In the genomic region with DNA sequence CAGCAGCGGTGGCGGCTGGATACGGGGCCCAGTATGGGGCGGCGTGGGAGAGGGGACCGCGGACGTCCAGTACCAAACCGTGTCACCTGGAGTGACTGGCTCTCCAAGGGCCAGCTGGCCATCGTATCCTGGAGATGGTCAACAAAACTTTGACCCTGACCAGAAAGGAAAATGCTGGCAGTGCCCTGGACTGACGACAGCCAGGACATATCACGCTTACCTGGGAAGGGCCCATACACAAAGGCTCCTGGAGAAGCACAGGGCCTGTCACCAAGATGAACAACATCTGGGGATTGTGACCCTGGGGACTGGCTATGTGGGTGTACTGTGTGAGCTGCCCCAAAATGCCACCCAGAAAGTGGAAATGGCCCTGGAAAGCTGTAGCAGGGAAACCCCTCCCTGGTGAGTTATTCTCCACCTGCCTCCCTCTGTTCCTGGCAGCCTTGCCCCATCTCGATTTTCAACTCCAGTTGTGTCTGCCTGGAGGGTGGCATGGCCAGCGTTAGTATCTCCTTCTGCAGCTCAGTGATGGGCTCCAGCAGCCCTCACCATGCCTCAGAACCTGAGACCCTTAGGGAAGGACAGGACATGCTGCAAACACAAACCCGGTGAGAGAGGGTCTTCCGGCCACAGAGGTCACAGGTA, we compare ENCODE assay signal across 8 cellular contexts.
DNase-seq lines count a peak whose midpoint lies in the region; ATAC-seq, FAIRE-seq and TF ChIP-seq lines count a peak whose summit lies in the region.
"Not testable (repeated sequence)": the region's sequence is repeated elsewhere in the genome, so short reads cannot be mapped to it uniquely, and the experiment has no call there.

No MANE protein-coding gene starts in this region.

- intact Hi-C loops in dorsolateral prefrontal cortex (cut with DNase I); Right ventricle myocardium inferior (cut with DNase I): not testable (repeated sequence)

- peak; percentile 10 for ATAC-seq in Right ventricle myocardium inferior
- peak; percentile 6 for ATAC-seq in stimulated activated memory B cell treated with anti-CD40 and anti-IgM and Interleukin-4, amounts not matched to agents 10 μg/mL and 1 μg/mL and 100 μg/mL, for 72 hours

- not testable (repeated sequence) for H3K27ac Mint-ChIP-seq in activated naive CD8-positive, alpha-beta T cell; stimulated activated memory B cell treated with anti-CD40 and anti-IgM and Interleukin-4, amounts not matched to agents 10 μg/mL and 1 μg/mL and 100 μg/mL, for 72 hours

- not testable (repeated sequence) for H3K4me1 Mint-ChIP-seq in activated naive CD8-positive, alpha-beta T cell (ENCODE audit: low read depth); stimulated activated memory B cell treated with anti-CD40 and anti-IgM and Interleukin-4, amounts not matched to agents 10 μg/mL and 1 μg/mL and 100 μg/mL, for 72 hours

- not testable (repeated sequence) for TF ChIP-seq RAD21 in liver (IDR thresholded peaks at IDR 0.05)

- not testable (repeated sequence) for H3K4me2 ChIP-seq in parathyroid adenoma (ENCODE audit: low read length)

- H3K9ac ChIP-seq in liver (ENCODE audit: low read depth in 1 of 2, low read length in 2 of 2); parathyroid adenoma: not testable (repeated sequence)

- H3K9me3 Mint-ChIP-seq in activated naive CD8-positive, alpha-beta T cell (ENCODE audit: low read depth): not testable (repeated sequence)
- H3K9me3 Mint-ChIP-seq in stimulated activated memory B cell treated with anti-CD40 and anti-IgM and Interleukin-4, amounts not matched to agents 10 μg/mL and 1 μg/mL and 100 μg/mL, for 72 hours: peaks cover 11% of the 10 kb centered on the region

- TF ChIP-seq CTCF in dorsolateral prefrontal cortex (IDR thresholded peaks at IDR 0.05 in 54 of 56, conservative IDR thresholded peaks at IDR 0.05 in 2 of 56; ENCODE audit: low read depth in 1 of 56, partially characterized antibody in 56 of 56); liver (IDR thresholded peaks at IDR 0.05; ENCODE audit: low read depth, low read length, missing input control); parathyroid adenoma (IDR thresholded peaks at IDR 0.05): not testable (repeated sequence)

- H3K9me3 ChIP-seq in liver (ENCODE audit: control insufficient read depth in 4 of 4, low read length in 3 of 4); parathyroid adenoma (ENCODE audit: control insufficient read depth, low read length): not testable (repeated sequence)

- DNase-seq in HTR-8/SVneo (ENCODE audit: insufficient read length, low spot score); dorsolateral prefrontal cortex; Right ventricle myocardium inferior (ENCODE audit: missing footprints): not testable (repeated sequence)

- 77% methylated on average over 7 of the region's 16 CpGs for WGBS in liver

- H2AFZ ChIP-seq in ACC112 (ENCODE audit: low read length, unreplicated experiment): not testable (repeated sequence)
- peak overlapping the region; percentile 66 for H2AFZ ChIP-seq in parathyroid adenoma

- H3K4me1 ChIP-seq in ACC112 (ENCODE audit: control insufficient read depth, insufficient read depth, low read length, unreplicated experiment); liver (ENCODE audit: control insufficient read depth in 4 of 4, insufficient read depth in 4 of 4, low read length in 3 of 4); parathyroid adenoma: not testable (repeated sequence)

- FAIRE-seq in HTR-8/SVneo (lab: Jason Lieb, UNC): peak; percentile 67

- not testable (repeated sequence) for H3K79me2 ChIP-seq in ACC112 (ENCODE audit: control insufficient read depth, insufficient read depth, low read length, unreplicated experiment); parathyroid adenoma

- peak overlapping the region; percentile 78 for H3K4me3 Mint-ChIP-seq in activated naive CD8-positive, alpha-beta T cell
- H3K4me3 Mint-ChIP-seq in stimulated activated memory B cell treated with anti-CD40 and anti-IgM and Interleukin-4, amounts not matched to agents 10 μg/mL and 1 μg/mL and 100 μg/mL, for 72 hours: not testable (repeated sequence)

- not testable (repeated sequence) for H3K36me3 ChIP-seq in ACC112 (ENCODE audit: insufficient read depth, low read length); liver (ENCODE audit: control insufficient read depth in 4 of 4, insufficient read depth in 3 of 4, low read depth in 1 of 4, low read length in 3 of 4); parathyroid adenoma (ENCODE audit: control insufficient read depth, insufficient read depth, low read length)

- H3K4me3 ChIP-seq in ACC112 (ENCODE audit: low read depth, low read length) (peak overlapping the region; percentile 74; the same call in 1 of the 2 replicates), dorsolateral prefrontal cortex (peak overlapping the region in 51 of 59 donors; percentile 13 to 83 (median 61))
- H3K4me3 ChIP-seq in liver (ENCODE audit: low read depth in 1 of 3, low read length in 3 of 3); parathyroid adenoma (ENCODE audit: low read depth, low read length): not testable (repeated sequence)

- H3K36me3 Mint-ChIP-seq in activated naive CD8-positive, alpha-beta T cell; stimulated activated memory B cell treated with anti-CD40 and anti-IgM and Interleukin-4, amounts not matched to agents 10 μg/mL and 1 μg/mL and 100 μg/mL, for 72 hours: not testable (repeated sequence)

- H3K27me3 ChIP-seq in ACC112 (ENCODE audit: insufficient read depth, low read length); dorsolateral prefrontal cortex; liver (ENCODE audit: control insufficient read depth in 4 of 4, insufficient read depth in 4 of 4, low read length in 3 of 4); parathyroid adenoma (ENCODE audit: control insufficient read depth, insufficient read depth, low read length): not testable (repeated sequence)

- H3K27me3 Mint-ChIP-seq in activated naive CD8-positive, alpha-beta T cell: not testable (repeated sequence)
- H3K27me3 Mint-ChIP-seq in stimulated activated memory B cell treated with anti-CD40 and anti-IgM and Interleukin-4, amounts not matched to agents 10 μg/mL and 1 μg/mL and 100 μg/mL, for 72 hours: peaks cover 14% of the 10 kb centered on the region

- H3K27ac ChIP-seq in ACC112 (ENCODE audit: low read depth, low read length); liver (ENCODE audit: low read depth in 1 of 2, low read length in 2 of 2); parathyroid adenoma: not testable (repeated sequence)
- H3K27ac ChIP-seq in dorsolateral prefrontal cortex: peak overlapping the region in 3 of 59 donors; percentile 57 to 66 (median 62)

TF ChIP-seq in liver, 16 proteins besides CTCF, POLR2A, EP300 and RAD21:
- TF ChIP-seq RXRA (IDR thresholded peaks at IDR 0.05) (peak in 1 of 2 donors; percentile 34), HNF4G (IDR thresholded peaks at IDR 0.05) (peak; percentile 38), SP1 (IDR thresholded peaks at IDR 0.05) (peak; percentile 72), HNF4A (conservative IDR thresholded peaks at IDR 0.05) (peak in 1 of 2 donors; percentile 66)
